In the genomic region with DNA sequence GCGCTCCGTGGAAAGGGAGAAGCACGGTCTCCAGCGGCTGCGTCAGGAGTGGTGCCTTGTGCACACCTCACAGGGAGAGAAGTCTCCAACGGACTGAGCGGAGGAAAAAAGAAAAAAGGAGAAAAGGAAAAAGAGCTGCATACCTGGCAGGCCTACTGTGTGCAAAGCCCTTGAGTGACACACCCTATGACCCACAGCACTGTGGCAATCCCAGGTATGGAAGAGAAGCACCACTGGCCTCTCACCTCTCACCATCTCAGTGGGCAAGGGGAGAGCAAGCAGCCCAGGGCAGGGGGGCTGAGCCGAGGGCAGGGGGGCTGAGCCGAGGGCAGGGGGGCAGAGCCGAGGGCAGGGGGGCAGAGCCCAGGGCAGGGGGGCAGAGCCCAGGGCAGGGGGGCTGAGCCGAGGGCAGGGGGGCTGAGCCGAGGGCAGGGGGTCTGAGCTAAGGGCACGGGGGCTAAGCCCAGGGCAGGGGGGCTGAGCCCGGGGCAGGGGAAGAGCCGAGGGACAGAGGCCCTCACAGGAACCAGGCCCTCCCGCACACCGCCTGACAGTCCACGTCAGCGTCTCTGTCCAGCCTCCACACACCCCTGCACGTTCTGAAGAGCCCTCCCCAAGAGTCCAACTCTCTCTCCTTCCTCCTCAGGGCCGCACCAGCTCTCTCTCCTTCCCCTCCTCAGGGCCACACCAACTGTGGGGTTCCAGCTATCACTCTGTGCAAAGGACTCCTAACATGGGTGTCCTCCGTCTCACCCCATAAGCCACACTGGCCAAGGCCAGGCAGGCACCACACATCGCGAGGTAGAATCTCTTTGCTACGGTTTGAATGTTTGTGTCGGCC, we compare ENCODE assay signal across 9 cellular contexts.
DNase-seq lines count a peak whose midpoint lies in the region; ATAC-seq, FAIRE-seq and TF ChIP-seq lines count a peak whose summit lies in the region.
"Had no signal": no experiment of that assay in that cellular context is flagged by ENCODE, and none has a peak within 500 bp of the region (broad histone marks: within the 10 kb centered on the region; RNA-seq: fewer than 3 reads in every experiment).

No MANE protein-coding gene starts in this region.

- H3K27ac Mint-ChIP-seq in GM23338, result peak overlapping the region; percentile 92

- no peak overlapping the region for H2AFZ ChIP-seq in GM23338
- H2AFZ ChIP-seq in K562 (ENCODE audit: low read depth, low read length), result no peak overlapping the region

- no TSS peak for BruUV-seq in K562 (replicated peaks; lab: Mats Ljungman, UMichigan)

- H3K9ac ChIP-seq in K562 (ENCODE audit: insufficient read depth in 1 of 2, low read depth in 2 of 2, low read length in 2 of 2), result peak overlapping the region in 1 of 2 experiments; percentile 82; a peak in 2 of 4 replicates

- TF ChIP-seq RAD21 in K562 (CRISPR knock-in tag; conservative IDR thresholded peaks at IDR 0.05 in 1 of 2, IDR thresholded peaks at IDR 0.05 in 1 of 2), result no peak

- H3K4me2 ChIP-seq in GM23338, result peak overlapping the region; percentile 61
- no peak overlapping the region for H3K4me2 ChIP-seq in K562 (ENCODE audit: insufficient read depth, low read length)

- H3K4me3 ChIP-seq in GM23338 (no peak overlapping the region; the same call in 1 of the 2 replicates), K562 (no peak overlapping the region), mesodermal cell (ENCODE audit: extremely low read depth, insufficient read depth, low read length, poor library complexity, severe bottlenecking) (no peak overlapping the region)

- intact Hi-C loops in K562 (cut with micrococcal nuclease), result no loop called here

- TF ChIP-seq CTCF in 22Rv1 (IDR thresholded peaks at IDR 0.05) (no peak), GM23338 (conservative IDR thresholded peaks at IDR 0.05; ENCODE audit: low read depth in 2 of 2) (no peak), K562 (IDR thresholded peaks at IDR 0.05 in 2 of 3, conservative IDR thresholded peaks at IDR 0.05 in 1 of 3; ENCODE audit: insufficient read depth in 2 of 3, low read depth in 1 of 3, low read length in 3 of 3) (no peak)

- peaks cover 92% of the 10 kb centered on the region for H3K4me1 Mint-ChIP-seq in GM23338

- H3K9me3 ChIP-seq in K562 (replicated peaks; ENCODE audit: control insufficient read depth, insufficient read depth, low read depth, low read length), result no peaks in the 10 kb centered on the region; the same call in 1 of the 2 replicates
- H3K9me3 ChIP-seq in mesodermal cell (ENCODE audit: control insufficient read depth, low read length), result no peaks in the 10 kb centered on the region

- CTCF ChIA-PET in K562 (lab: Yijun Ruan, JAX; ENCODE audit: low intra/inter-chr PET ratio), result no interaction called here

- peak overlapping the region; percentile 55 for H3K4me3 Mint-ChIP-seq in GM23338

- H3K9me2 ChIP-seq in GM23338 (ENCODE audit: insufficient read depth), result no peaks in the 10 kb centered on the region

- no peak for TF ChIP-seq EP300 in K562 (IDR thresholded peaks at IDR 0.05; ENCODE audit: low read length)

- POLR2A ChIA-PET in K562 (lab: Yijun Ruan, JAX), result interaction anchor here (0.6 to 1.2 kb wide), 4 partner anchors 9 to 136 kb away, joined by 3 read pairs; no protein-coding TSS in a partner anchor

- H4K20me1 ChIP-seq in GM23338 (replicated peaks; ENCODE audit: insufficient read depth) (peaks cover 49% of the 10 kb centered on the region), K562 (replicated peaks; ENCODE audit: control insufficient read depth, insufficient read depth, low read length) (peaks cover 54% of the 10 kb centered on the region)

- H3K4me1 ChIP-seq in GM23338 (ENCODE audit: insufficient read depth) (peaks cover 58% of the 10 kb centered on the region), K562 (replicated peaks in 1 of 2; ENCODE audit: control insufficient read depth in 2 of 2, insufficient read depth in 2 of 2, low read length in 2 of 2) (peaks cover 82 to 86% of the 10 kb centered on the region in 2 experiments), mesodermal cell (ENCODE audit: control insufficient read depth, insufficient read depth, low read length, poor library complexity, severe bottlenecking) (peaks cover 82% of the 10 kb centered on the region)

- H3K36me3 Mint-ChIP-seq in GM23338 (ENCODE audit: low read depth), result peaks cover 3% of the 10 kb centered on the region; the same call in 1 of the 3 replicates

- H3K36me3 ChIP-seq in GM23338 (ENCODE audit: insufficient read depth), result no peaks in the 10 kb centered on the region
- peaks cover 42% of the 10 kb centered on the region; the same call in 2 of the 3 replicates for H3K36me3 ChIP-seq in K562 (ENCODE audit: control insufficient read depth, insufficient read depth, low read length)
- peaks cover 19% of the 10 kb centered on the region for H3K36me3 ChIP-seq in mesodermal cell (ENCODE audit: control insufficient read depth, insufficient read depth, low read length)

- H3K27ac ChIP-seq in 22Rv1 (peak overlapping the region; percentile 63; the same call in 1 of the 2 replicates), GM23338 (ENCODE audit: low read depth) (peak overlapping the region; percentile 90), K562 (ENCODE audit: extremely low read depth, low read depth, low read length) (peak overlapping the region; percentile 4; the same call in 1 of the 3 replicates), mesodermal cell (ENCODE audit: low read depth, low read length, severe bottlenecking) (peak overlapping the region; percentile 84)

- H3K79me2 ChIP-seq in GM23338 (replicated peaks; ENCODE audit: insufficient read depth) (peaks cover 93% of the 10 kb centered on the region), K562 (ENCODE audit: control insufficient read depth, insufficient read depth, low read length) (peaks cover 98% of the 10 kb centered on the region)

- 74% methylated on average over 16 of the region's 26 CpGs for WGBS in K562 (ENCODE audit: insufficient coverage, low coverage, missing lambda C conversion rate)
- 86% methylated on average over 17 to 18 of the region's 26 CpGs for WGBS in mesodermal cell (ENCODE audit: insufficient coverage in 2 of 2), 2 experiments

- no peaks in the 10 kb centered on the region; the same call in 2 of the 3 replicates for H3K9me3 Mint-ChIP-seq in GM23338

- H3K27me3 ChIP-seq in GM23338 (ENCODE audit: insufficient read depth), result no peaks in the 10 kb centered on the region
- H3K27me3 ChIP-seq in K562 (ENCODE audit: control insufficient read depth in 2 of 2, insufficient read depth in 2 of 2, low read length in 2 of 2), result no peaks in the 10 kb centered on the region

- DNase-seq in GM23338 (ENCODE audit: low spot score), result no peak
- no peak for DNase-seq in K562 (ENCODE audit: extremely low read depth in 1 of 4, low spot score in 3 of 4)
- DNase-seq in OCI-M2 (lab: John Stamatoyannopoulos, UW; ENCODE audit: unreplicated experiment), result no peak
- DNase-seq in SIG-M5 treated with dmso at 0.1 percent for 504 hours (lab: John Stamatoyannopoulos, UW; ENCODE audit: unreplicated experiment), result no peak
- DNase-seq in GM12892 (ENCODE audit: insufficient read length), result no peak

- ATAC-seq in GM23338, result no peak
- no peak for ATAC-seq in K562
- ATAC-seq in GM18858 (IDR thresholded peaks at IDR 0.05; ENCODE audit: unreplicated experiment), result no peak

- H3K9me1 ChIP-seq in K562 (ENCODE audit: control insufficient read depth, insufficient read depth, low read length), result peaks cover 25% of the 10 kb centered on the region

- in situ Hi-C loops in K562 (cut with MboI), result no loop called here

- TF ChIP-seq POLR2A in K562 (conservative IDR thresholded peaks at IDR 0.05), result no peak
- TF ChIP-seq POLR2A in GM12892 (IDR thresholded peaks at IDR 0.05; ENCODE audit: low read depth, low read length), result no peak

- no peak for FAIRE-seq in K562 (lab: Jason Lieb, UNC)
- FAIRE-seq in GM12892 (lab: Jason Lieb, UNC), result no peak
- FAIRE-seq: bronchial epithelial cell had no signal

- H3F3A ChIP-seq in GM23338 (replicated peaks; ENCODE audit: low read depth), result peaks cover 10% of the 10 kb centered on the region; the same call in 1 of the 2 replicates

- peaks cover 40% of the 10 kb centered on the region for H3K27me3 Mint-ChIP-seq in GM23338 (ENCODE audit: insufficient read depth, low read depth, poor library complexity)

TF ChIP-seq in GM23338, 12 proteins besides CTCF, POLR2A, EP300 and RAD21 (continues in another document):
- TF ChIP-seq JUNB (IDR thresholded peaks at IDR 0.05; ENCODE audit: unreplicated experiment) (no peak), EZH2 (IDR thresholded peaks at IDR 0.05; ENCODE audit: low read depth, unreplicated experiment) (no peak), CREB1 (CRISPR knock-in tag; IDR thresholded peaks at IDR 0.05; ENCODE audit: low read depth) (no peak)

TF ChIP-seq in K562, 482 proteins besides CTCF, POLR2A, EP300 and RAD21:
- TF ChIP-seq JUN (IDR thresholded peaks at IDR 0.05; ENCODE audit: borderline replicate concordance, low read depth, low read length) (no peak), JUN (CRISPR knock-in tag; IDR thresholded peaks at IDR 0.05; ENCODE audit: borderline replicate concordance) (no peak), BHLHE40 (IDR thresholded peaks at IDR 0.05; ENCODE audit: low read length) (peak; percentile 25; the same call in 1 of the 2 replicates), ZKSCAN1 (IDR thresholded peaks at IDR 0.05; ENCODE audit: low read depth, low read length) (peak; percentile 91)
TF ChIP-seq in K562: peak in this region for 2.

Comparison
In these comparisons a context has a peak if more than half of its experiments do, and no peak if none do; other contexts are left out.
1. H3K27ac ChIP-seq: peak in every context shown above with its lines; median percentile 90 in GM23338; 84 in mesodermal cell; 63 in 22Rv1; 4 in K562.